1 cellular context compared by ENCODE assay signal in the genomic region with DNA sequence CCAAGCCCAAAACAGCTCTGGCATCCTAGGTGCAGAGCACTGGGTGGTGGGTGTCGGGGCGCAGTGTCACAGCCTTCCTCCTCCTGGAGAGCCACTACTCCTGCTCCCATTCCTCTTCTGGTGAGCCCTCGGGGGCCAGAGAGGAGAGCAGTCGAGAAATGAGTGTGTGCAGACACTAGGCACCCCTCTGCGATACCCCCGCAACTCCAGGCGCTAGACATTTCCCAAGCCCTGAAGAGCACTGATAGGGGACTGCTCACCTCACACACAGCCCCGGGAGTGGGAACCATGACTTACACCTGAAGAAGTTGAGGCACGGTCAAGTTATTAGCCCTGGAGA.
TF ChIP-seq lines count a peak whose summit lies in the region.

No MANE protein-coding gene starts in this region.

TF ChIP-seq in SK-N-SH treated with all-trans-retinoic acid at 6 μM for 48 hours, 23 proteins besides CTCF, POLR2A, EP300 and RAD21 (continued from another document):
- TF ChIP-seq, protein P1, sequence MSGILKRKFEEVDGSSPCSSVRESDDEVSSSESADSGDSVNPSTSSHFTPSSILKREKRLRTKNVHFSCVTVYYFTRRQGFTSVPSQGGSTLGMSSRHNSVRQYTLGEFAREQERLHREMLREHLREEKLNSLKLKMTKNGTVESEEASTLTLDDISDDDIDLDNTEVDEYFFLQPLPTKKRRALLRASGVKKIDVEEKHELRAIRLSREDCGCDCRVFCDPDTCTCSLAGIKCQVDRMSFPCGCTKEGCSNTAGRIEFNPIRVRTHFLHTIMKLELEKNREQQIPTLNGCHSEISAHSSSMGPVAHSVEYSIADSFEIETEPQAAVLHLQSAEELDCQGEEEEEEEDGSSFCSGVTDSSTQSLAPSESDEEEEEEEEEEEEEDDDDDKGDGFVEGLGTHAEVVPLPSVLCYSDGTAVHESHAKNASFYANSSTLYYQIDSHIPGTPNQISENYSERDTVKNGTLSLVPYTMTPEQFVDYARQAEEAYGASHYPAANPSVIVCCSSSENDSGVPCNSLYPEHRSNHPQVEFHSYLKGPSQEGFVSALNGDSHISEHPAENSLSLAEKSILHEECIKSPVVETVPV (CRISPR knock-in tag; IDR thresholded peaks at IDR 0.05) = no peak
- TF ChIP-seq CSDC2 (CRISPR knock-in tag; IDR thresholded peaks at IDR 0.05) (no peak), SNAI2 (CRISPR knock-in tag; IDR thresholded peaks at IDR 0.05) (no peak)
TF ChIP-seq in SK-N-SH treated with all-trans-retinoic acid at 6 μM for 48 hours: peak in this region for 0.
